ENCODE assay signal across 3 cellular contexts in genomic region chr1:155164625-155165024, GRCh38. TPM values are rescaled to one million over a fixed set of nuclear protein-coding genes. Genes with fewer than 3 reads are reported as not detected.
"Had no signal": no experiment of that assay in that cellular context is flagged by ENCODE, and none has a peak within 500 bp of the region (broad histone marks: within the 10 kb centered on the region; RNA-seq: fewer than 3 reads in every experiment).

No MANE protein-coding gene starts in this region.

RNA-seq across cellular contexts. Expression of gene TRIM46, which starts 9.0 kb away (rescaled TPM):
- total RNA-seq: ascending aorta, cardiac septum had no signal

RNA-seq across cellular contexts. Expression of gene EFNA1, which starts 36.9 kb away (rescaled TPM):
- total RNA-seq: activated T-helper 1 cell treated with anti-CD3 and anti-CD28 coated beads, Interleukin-12 subunit alpha, Interleukin-12 subunit beta, Interleukin-2, Interleukin-4 antibody, amounts not matched to agents 30 ng/mL and 10 ng/mL and 1 ng/mL, durations not matched to agents 14 hours and 24 hours and 36 hours had no signal
